In the genomic region with DNA sequence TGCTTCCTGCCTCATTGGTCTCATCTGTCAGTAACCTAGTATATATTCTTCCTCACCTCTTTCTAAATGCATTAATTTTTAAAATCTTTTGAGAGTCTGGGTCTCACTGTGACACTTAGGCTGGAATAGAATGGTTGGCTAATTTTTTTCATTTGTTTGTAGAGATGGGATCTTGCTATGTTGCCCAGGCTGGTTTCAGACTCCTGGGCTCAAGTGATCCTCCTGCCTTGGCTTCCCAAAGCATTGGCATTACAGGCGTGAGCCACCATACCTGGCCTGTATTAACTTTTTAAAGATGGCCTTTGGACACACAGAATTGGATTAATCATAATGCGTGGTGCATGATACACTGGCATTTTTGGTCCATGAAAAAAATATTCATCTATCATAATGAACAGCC, we compare ENCODE assay signal across 31 cellular contexts. TPM values are rescaled to one million over a fixed set of nuclear protein-coding genes. Genes with fewer than 3 reads are reported as not detected.
"Had no signal": no experiment of that assay in that cellular context is flagged by ENCODE, and none has a peak within 500 bp of the region (broad histone marks: within the 10 kb centered on the region; RNA-seq: fewer than 3 reads in every experiment).

No MANE protein-coding gene starts in this region.

- H3K36me3 ChIP-seq: brain microvascular endothelial cell, cardiac muscle cell had no signal

- H3K9me2 ChIP-seq: SK-N-SH had no signal

- H3K27ac ChIP-seq: brain microvascular endothelial cell, cardiac muscle cell, SJCRH30, VCaP had no signal

- ATAC-seq: activated CD8-positive, alpha-beta T cell treated with anti-CD3 and anti-CD28 coated beads, Interleukin-2, amount 10 ng/mL, durations not matched to agents 7 days and 5 days; activated naive CD4-positive, alpha-beta T cell treated with anti-CD3 and anti-CD28 coated beads, Interleukin-2, amount 50 U/mL, for 72 hours; Right ventricle myocardium inferior had no signal

- H3K4me2 ChIP-seq: SK-N-SH had no signal

- H3K4me3 Mint-ChIP-seq: activated CD8-positive, alpha-beta T cell treated with anti-CD3 and anti-CD28 coated beads, Interleukin-2, amount 10 ng/mL, durations not matched to agents 7 days and 5 days had no signal

- H3K27me3 ChIP-seq: brain microvascular endothelial cell, cardiac muscle cell, SJCRH30 had no signal

- H3K27ac Mint-ChIP-seq: activated CD8-positive, alpha-beta T cell treated with anti-CD3 and anti-CD28 coated beads, Interleukin-2, amount 10 ng/mL, durations not matched to agents 7 days and 5 days; activated naive CD4-positive, alpha-beta T cell treated with anti-CD3 and anti-CD28 coated beads, Interleukin-2, amount 50 U/mL, for 72 hours had no signal

- DNase-seq: activated CD4-positive, alpha-beta T cell treated with anti-CD3 and anti-CD28 coated beads for 48 hours; activated CD4-positive, alpha-beta T cell treated with anti-CD3 and anti-CD28 coated beads, Interleukin-2, amount 50 U/mL, for 4 hours; activated CD4-positive, CD25-positive, alpha-beta regulatory T cell treated with anti-CD3 and anti-CD28 coated beads, Interleukin-2, amount 50 U/mL, for 72 hours; activated CD8-positive, alpha-beta memory T cell treated with anti-CD3 and anti-CD28 coated beads, Interleukin-2, amount 50 U/mL, for 48 hours; activated CD8-positive, alpha-beta T cell treated with anti-CD3 and anti-CD28 coated beads, Interleukin-2, amount 10 ng/mL, durations not matched to agents 7 days and 5 days; activated naive CD4-positive, alpha-beta T cell treated with Interleukin-2 at 50 U/mL for 16 hours; activated T-cell treated with anti-CD3 and anti-CD28 coated beads, Interleukin-2, amount 50 U/mL, for 1 hour; brain microvascular endothelial cell; KG1; MV-4-11; NCI-H1092 treated with DMSO at 0.1 percent for 48 hours; NCI-H1417 treated with DMSO at 0.1 percent for 48 hours; NCI-H1694; NCI-H2029; NCI-H2107; NCI-H2171 treated with DMSO at 0.1 percent for 48 hours; NCI-H526; NCI-H82; RPMI8226; SJCRH30; SK-N-SH; T-helper 1 cell had no signal

- H3K4me3 ChIP-seq: cardiac muscle cell, SJCRH30 had no signal

RNA-seq across cellular contexts. Expression of a gene that starts 30.5 kb away (rescaled TPM):
- total RNA-seq: activated CD8-positive, alpha-beta T cell treated with anti-CD3 and anti-CD28 coated beads, Interleukin-2, amount 10 ng/mL, durations not matched to agents 7 days and 5 days; activated naive CD4-positive, alpha-beta T cell treated with anti-CD3 and anti-CD28 coated beads, Interleukin-2, amount 50 U/mL, for 72 hours; cardiac muscle cell; LHCN-M2; M059J; NCI-H460; Right ventricle myocardium inferior; SJCRH30; T-helper 2 cell treated with Interferon-gamma antibody and Interleukin-4, amounts not matched to agents 100 ng/mL and 5 ng/mL, for 36 hours had no signal
- polyA plus RNA-seq: adipose tissue, cardiac muscle cell, SK-N-SH had no signal
